Comparison of ENCODE assay signal across 8 cellular contexts in genomic region chrX:48597353-48598264, GRCh38. TPM values are rescaled to one million over a fixed set of nuclear protein-coding genes. Genes with fewer than 3 reads are reported as not detected.
A peak's percentile ranks its signal among the peaks of the same experiment; 100 is the strongest.
DNase-seq lines count a peak whose midpoint lies in the region; ATAC-seq and TF ChIP-seq lines count a peak whose summit lies in the region.

WDR13 (plus strand) TSS chrX:48597492; CDS start chrX:48597997, 505 bp downstream.

- H3K9me3 Mint-ChIP-seq in activated T-helper 2 cell treated with anti-CD3 and anti-CD28 coated beads, Interferon-gamma antibody, Interleukin-2, Interleukin-4, amounts not matched to agents 10 μg/mL and 5 μg/mL and 100 μg/mL, durations not matched to agents 14 hours and 24 hours and 36 hours: no peaks in the 10 kb centered on the region
- H3K9me3 Mint-ChIP-seq in naive thymus-derived CD4-positive, alpha-beta T cell: peaks cover 0 to 7% (median 0%) of the 10 kb centered on the region in 11 donors
- no peaks in the 10 kb centered on the region for H3K9me3 Mint-ChIP-seq in stimulated activated memory B cell treated with anti-CD40 and anti-IgM and Interleukin-4, amounts not matched to agents 10 μg/mL and 1 μg/mL and 100 μg/mL, for 72 hours

- H3K9ac ChIP-seq in Loucy (ENCODE audit: low read depth, low read length, poor library complexity, severe bottlenecking) (peak within 1 kb of the TSS; percentile 91), fibroblast of lung (ENCODE audit: insufficient read depth, low read length) (peak within 1 kb of the TSS; percentile 96)

- no peaks in the 10 kb centered on the region for H3K27me3 Mint-ChIP-seq in activated T-helper 2 cell treated with anti-CD3 and anti-CD28 coated beads, Interferon-gamma antibody, Interleukin-2, Interleukin-4, amounts not matched to agents 10 μg/mL and 5 μg/mL and 100 μg/mL, durations not matched to agents 14 hours and 24 hours and 36 hours (ENCODE audit: low read depth)
- H3K27me3 Mint-ChIP-seq in naive thymus-derived CD4-positive, alpha-beta T cell: peaks cover 0 to 2% (median 0%) of the 10 kb centered on the region in 5 donors
- no peaks in the 10 kb centered on the region for H3K27me3 Mint-ChIP-seq in stimulated activated memory B cell treated with anti-CD40 and anti-IgM and Interleukin-4, amounts not matched to agents 10 μg/mL and 1 μg/mL and 100 μg/mL, for 72 hours

- peak within 1 kb of the TSS; percentile 94 for H3K4me3 Mint-ChIP-seq in activated T-helper 2 cell treated with anti-CD3 and anti-CD28 coated beads, Interferon-gamma antibody, Interleukin-2, Interleukin-4, amounts not matched to agents 10 μg/mL and 5 μg/mL and 100 μg/mL, durations not matched to agents 14 hours and 24 hours and 36 hours (ENCODE audit: low read depth)
- peak within 1 kb of the TSS; percentile 81 to 99 (median 96) for H3K4me3 Mint-ChIP-seq in naive thymus-derived CD4-positive, alpha-beta T cell
- peak within 1 kb of the TSS; percentile 98 for H3K4me3 Mint-ChIP-seq in stimulated activated memory B cell treated with anti-CD40 and anti-IgM and Interleukin-4, amounts not matched to agents 10 μg/mL and 1 μg/mL and 100 μg/mL, for 72 hours

- H3K4me1 ChIP-seq in Loucy (ENCODE audit: insufficient read depth, low read length, poor library complexity, severe bottlenecking): peaks cover 4% of the 10 kb centered on the region
- H3K4me1 ChIP-seq in RWPE2 (ENCODE audit: insufficient read depth, poor library complexity, severe bottlenecking): no peaks in the 10 kb centered on the region
- no peaks in the 10 kb centered on the region for H3K4me1 ChIP-seq in fibroblast of lung (ENCODE audit: control insufficient read depth, extremely low read depth, insufficient read depth, low read length)
- peaks cover 0 to 8% of the 10 kb centered on the region in 2 donors for H3K4me1 ChIP-seq in naive thymus-derived CD4-positive, alpha-beta T cell (ENCODE audit: control insufficient read depth in 2 of 2, insufficient read depth in 2 of 2, low read length in 2 of 2)

- no peaks in the 10 kb centered on the region for H3K9me3 ChIP-seq in Loucy (ENCODE audit: insufficient read depth, low read depth, low read length)
- H3K9me3 ChIP-seq in RWPE2 (ENCODE audit: severe bottlenecking): no peaks in the 10 kb centered on the region
- no peaks in the 10 kb centered on the region for H3K9me3 ChIP-seq in fibroblast of lung (ENCODE audit: control insufficient read depth, insufficient read depth, low read depth, low read length)
- no peaks in the 10 kb centered on the region for H3K9me3 ChIP-seq in naive thymus-derived CD4-positive, alpha-beta T cell (ENCODE audit: control insufficient read depth in 2 of 3, low read length in 3 of 3)

- POLR2A ChIA-PET in naive thymus-derived CD4-positive, alpha-beta T cell (lab: Charles Lee): interaction anchor here (0.5 to 1.8 kb wide), 7 partner anchors 19 to 341 kb away, joined by 3 to 12 read pairs (median 4); partner anchors contain the start of genes HDAC6, RBM3 and TBC1D25

- H3K36me3 ChIP-seq in Loucy (ENCODE audit: insufficient read depth, low read length) (no peaks in the 10 kb centered on the region), RWPE2 (ENCODE audit: low read depth) (peaks cover 15% of the 10 kb centered on the region), fibroblast of lung (ENCODE audit: control insufficient read depth, insufficient read depth, low read length) (peaks cover 2% of the 10 kb centered on the region)
- peaks cover 0 to 21% (median 0%) of the 10 kb centered on the region in 3 experiments for H3K36me3 ChIP-seq in naive thymus-derived CD4-positive, alpha-beta T cell (ENCODE audit: control insufficient read depth in 2 of 3, insufficient read depth in 3 of 3, low read length in 3 of 3)

- H4K20me1 ChIP-seq in Loucy (ENCODE audit: insufficient read depth, low read length, poor library complexity, severe bottlenecking): no peaks in the 10 kb centered on the region
- no peaks in the 10 kb centered on the region for H4K20me1 ChIP-seq in fibroblast of lung (ENCODE audit: control insufficient read depth, extremely low read depth, insufficient read depth, low read length)

- no peak for TF ChIP-seq CTCF in Loucy (conservative IDR thresholded peaks at IDR 0.05; ENCODE audit: low read length)
- TF ChIP-seq CTCF in RWPE2 (IDR thresholded peaks at IDR 0.05; ENCODE audit: poor library complexity, severe bottlenecking): no peak
- TF ChIP-seq CTCF in fibroblast of lung (conservative IDR thresholded peaks at IDR 0.05 in 1 of 2, IDR thresholded peaks at IDR 0.05 in 1 of 2; ENCODE audit: low read depth in 1 of 2, low read length in 2 of 2): no peak

- DNase-seq in DMS79 (lab: John Stamatoyannopoulos, UW): peak; percentile 81
- peak; percentile 85 for DNase-seq in RWPE2 (ENCODE audit: low spot score)
- peak; percentile 86 for DNase-seq in activated T-helper 2 cell treated with anti-CD3 and anti-CD28 coated beads, Interferon-gamma antibody, Interleukin-2, Interleukin-4, amounts not matched to agents 10 μg/mL and 5 μg/mL and 100 μg/mL, durations not matched to agents 14 hours and 24 hours and 36 hours (ENCODE audit: low spot score)
- peak; percentile 93 to 97 for DNase-seq in fibroblast of lung (ENCODE audit: low read depth in 2 of 2)
- peak; percentile 77 to 93 (median 91) for DNase-seq in naive thymus-derived CD4-positive, alpha-beta T cell

- peak within 1 kb of the TSS; percentile 96 for H3K4me3 ChIP-seq in Loucy (ENCODE audit: low read length, poor library complexity, severe bottlenecking)
- peak within 1 kb of the TSS; percentile 94 for H3K4me3 ChIP-seq in RWPE2 (ENCODE audit: severe bottlenecking)
- peak within 1 kb of the TSS; percentile 68 to 69 (median 69) for H3K4me3 ChIP-seq in fibroblast of lung (replicated peaks in 1 of 4; ENCODE audit: control extremely low read depth in 1 of 4, insufficient read depth in 1 of 4, low read depth in 3 of 4, low read length in 4 of 4)
- H3K4me3 ChIP-seq in naive thymus-derived CD4-positive, alpha-beta T cell (ENCODE audit: low read length): peak within 1 kb of the TSS; percentile 98

- H3K27ac ChIP-seq in RWPE2 (ENCODE audit: poor library complexity, severe bottlenecking) (peak within 1 kb of the TSS; percentile 87), fibroblast of lung (ENCODE audit: insufficient read depth, low read length) (peak within 1 kb of the TSS; percentile 99)
- peak within 1 kb of the TSS; percentile 94 for H3K27ac ChIP-seq in naive thymus-derived CD4-positive, alpha-beta T cell (ENCODE audit: low read depth, low read length)

- intact Hi-C loops in activated T-helper 2 cell treated with anti-CD3 and anti-CD28 coated beads, Interferon-gamma antibody, Interleukin-2, Interleukin-4, amounts not matched to agents 10 μg/mL and 5 μg/mL and 100 μg/mL, durations not matched to agents 14 hours and 24 hours and 36 hours (cut with micrococcal nuclease): loop anchor here (1.0 to 5.0 kb wide), 6 partner anchors 23 to 205 kb away; partner anchors contain the start of genes EBP, FTSJ1, HDAC6 and RBM3
- intact Hi-C loops in naive thymus-derived CD4-positive, alpha-beta T cell (cut with micrococcal nuclease): loop anchor here (1.0 to 10.0 kb wide), 14 partner anchors 23 to 446 kb away; partner anchors contain the start of genes HDAC6 (in 2 of the 2), RBM3 (in 2 of the 2), TBC1D25 (in 2 of the 2) and TFE3 (in 2 of the 2)

- no peaks in the 10 kb centered on the region for H3F3A ChIP-seq in Loucy (ENCODE audit: low read depth)

- H2AFZ ChIP-seq in Loucy (ENCODE audit: low read length) (peak within 1 kb of the TSS; percentile 75), fibroblast of lung (ENCODE audit: low read length) (peak within 1 kb of the TSS; percentile 23)

- H3K36me3 Mint-ChIP-seq in activated T-helper 2 cell treated with anti-CD3 and anti-CD28 coated beads, Interferon-gamma antibody, Interleukin-2, Interleukin-4, amounts not matched to agents 10 μg/mL and 5 μg/mL and 100 μg/mL, durations not matched to agents 14 hours and 24 hours and 36 hours (ENCODE audit: low read depth): peaks cover 13% of the 10 kb centered on the region
- peaks cover 0 to 4% (median 0%) of the 10 kb centered on the region in 5 donors for H3K36me3 Mint-ChIP-seq in naive thymus-derived CD4-positive, alpha-beta T cell
- H3K36me3 Mint-ChIP-seq in stimulated activated memory B cell treated with anti-CD40 and anti-IgM and Interleukin-4, amounts not matched to agents 10 μg/mL and 1 μg/mL and 100 μg/mL, for 72 hours: peaks cover 3% of the 10 kb centered on the region

- peak within 1 kb of the TSS; percentile 99 for H3K27ac Mint-ChIP-seq in activated T-helper 2 cell treated with anti-CD3 and anti-CD28 coated beads, Interferon-gamma antibody, Interleukin-2, Interleukin-4, amounts not matched to agents 10 μg/mL and 5 μg/mL and 100 μg/mL, durations not matched to agents 14 hours and 24 hours and 36 hours
- peak within 1 kb of the TSS; percentile 98 to 100 (median 99) for H3K27ac Mint-ChIP-seq in naive thymus-derived CD4-positive, alpha-beta T cell
- H3K27ac Mint-ChIP-seq in stimulated activated memory B cell treated with anti-CD40 and anti-IgM and Interleukin-4, amounts not matched to agents 10 μg/mL and 1 μg/mL and 100 μg/mL, for 72 hours: peak within 1 kb of the TSS; percentile 99

- peaks cover 6% of the 10 kb centered on the region for H3K4me1 Mint-ChIP-seq in activated T-helper 2 cell treated with anti-CD3 and anti-CD28 coated beads, Interferon-gamma antibody, Interleukin-2, Interleukin-4, amounts not matched to agents 10 μg/mL and 5 μg/mL and 100 μg/mL, durations not matched to agents 14 hours and 24 hours and 36 hours (ENCODE audit: low read depth)
- peaks cover 4 to 16% (median 11%) of the 10 kb centered on the region in 7 donors for H3K4me1 Mint-ChIP-seq in naive thymus-derived CD4-positive, alpha-beta T cell
- peaks cover 14% of the 10 kb centered on the region for H3K4me1 Mint-ChIP-seq in stimulated activated memory B cell treated with anti-CD40 and anti-IgM and Interleukin-4, amounts not matched to agents 10 μg/mL and 1 μg/mL and 100 μg/mL, for 72 hours

- H3K79me2 ChIP-seq in Loucy (ENCODE audit: insufficient read depth, low read length): 0 out of 2 replicates have a peak, but pooled peaks cover 3% of the 10 kb centered on the region
- peaks cover 3% of the 10 kb centered on the region for H3K79me2 ChIP-seq in fibroblast of lung (ENCODE audit: control insufficient read depth, insufficient read depth, low read length)

- peak within 1 kb of the TSS; percentile 78 for H3K4me2 ChIP-seq in Loucy (ENCODE audit: low read depth, low read length, poor library complexity, severe bottlenecking)
- H3K4me2 ChIP-seq in fibroblast of lung (ENCODE audit: extremely low read depth, insufficient read depth, low read length): peak within 1 kb of the TSS; percentile 77

- H3K27me3 ChIP-seq in Loucy (ENCODE audit: insufficient read depth, low read length, poor library complexity, severe bottlenecking) (no peaks in the 10 kb centered on the region), RWPE2 (ENCODE audit: insufficient read depth, poor library complexity, severe bottlenecking) (no peaks in the 10 kb centered on the region), fibroblast of lung (ENCODE audit: control insufficient read depth, insufficient read depth, low read length) (no peaks in the 10 kb centered on the region)
- no peaks in the 10 kb centered on the region for H3K27me3 ChIP-seq in naive thymus-derived CD4-positive, alpha-beta T cell (ENCODE audit: control insufficient read depth in 2 of 2, insufficient read depth in 2 of 2, low read length in 2 of 2)

- no peaks in the 10 kb centered on the region for H3K9me2 ChIP-seq in Loucy (replicated peaks; ENCODE audit: low read depth, low read length)

- peak; percentile 62 for ATAC-seq in GM21825 (IDR thresholded peaks at IDR 0.05; ENCODE audit: unreplicated experiment)
- peak; percentile 88 for ATAC-seq in RWPE2 (ENCODE audit: low read depth)
- ATAC-seq in naive thymus-derived CD4-positive, alpha-beta T cell: peak; percentile 93
- peak; percentile 93 for ATAC-seq in stimulated activated memory B cell treated with anti-CD40 and anti-IgM and Interleukin-4, amounts not matched to agents 10 μg/mL and 1 μg/mL and 100 μg/mL, for 72 hours

- CTCF ChIA-PET in naive thymus-derived CD4-positive, alpha-beta T cell (lab: Charles Lee): interaction anchor here (0.6 to 0.7 kb wide), 2 partner anchors 58 to 253 kb away, joined by 3 to 6 read pairs; partner anchors contain the start of gene TBC1D25

RNA-seq across cellular contexts. Expression of gene WDR13, which starts in this region (rescaled TPM):
- 43.4 and 44.7 TPM in 2 replicates for total RNA-seq in activated T-helper 2 cell treated with anti-CD3 and anti-CD28 coated beads, Interferon-gamma antibody, Interleukin-2, Interleukin-4, amounts not matched to agents 10 μg/mL and 5 μg/mL and 100 μg/mL, durations not matched to agents 14 hours and 24 hours and 36 hours
- 98.4 and 99.7 TPM in 2 replicates for total RNA-seq in fibroblast of lung
- polyA plus RNA-seq in fibroblast of lung: 41.2 and 47.4 TPM in 2 replicates
- polyA plus RNA-seq in fibroblast of lung (2012): 129 and 139 TPM in 2 replicates
- polyA minus RNA-seq in fibroblast of lung (ENCODE audit: low replicate concordance): 228 and 266 TPM in 2 replicates
- 10 to 100 TPM; 44.8 to 66.9 (median 54.4) TPM for total RNA-seq in naive thymus-derived CD4-positive, alpha-beta T cell
- 10 to 100 TPM; 27.5 to 33.2 TPM for polyA plus RNA-seq in naive thymus-derived CD4-positive, alpha-beta T cell

Comparison
In these comparisons a context has a peak if more than half of its experiments do, and no peak if none do; other contexts are left out.
1. Peak in every context shown above with its lines: DNase-seq, ATAC-seq, H3K4me3 ChIP-seq and H3K27ac ChIP-seq.